In the genomic region with DNA sequence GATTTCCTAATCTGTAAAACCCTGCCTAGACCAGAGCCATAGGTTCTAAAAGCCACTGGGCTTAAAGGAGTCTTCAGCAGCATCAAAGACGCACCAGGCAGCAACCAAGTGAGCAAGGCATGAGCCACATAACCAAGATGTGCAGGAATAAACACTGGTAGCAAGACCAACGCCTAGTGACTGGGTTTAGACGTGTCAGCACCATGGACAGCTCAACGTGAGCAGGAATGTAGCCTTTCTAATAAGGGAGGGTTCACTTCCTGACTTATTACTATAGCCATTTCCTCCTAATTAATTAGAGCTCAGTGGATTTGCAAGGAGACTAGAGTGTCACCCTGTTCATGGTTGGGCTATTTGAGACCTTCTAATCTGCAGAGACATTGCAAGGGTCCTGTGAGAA, we compare ENCODE assay signal across 8 cellular contexts.
DNase-seq lines count a peak whose midpoint lies in the region; ATAC-seq, FAIRE-seq and TF ChIP-seq lines count a peak whose summit lies in the region.

No MANE protein-coding gene starts in this region.

- DNase-seq in GM13977 (ENCODE audit: low spot score) (peak; percentile 26), LoVo (ENCODE audit: low spot score) (peak; percentile 62), bronchial epithelial cell (ENCODE audit: low read depth) (peak; percentile 42), mucosa of gallbladder (ENCODE audit: low spot score) (peak; percentile 40), DMS79 treated with DMSO at 0.1 percent for 48 hours (lab: John Stamatoyannopoulos, UW) (no peak), CD14-positive monocyte (ENCODE audit: low spot score) (no peak)

- no peaks in the 10 kb centered on the region for H3K4me1 Mint-ChIP-seq in CD14-positive monocyte

- TF ChIP-seq CTCF in GM13977 (IDR thresholded peaks at IDR 0.05; ENCODE audit: extremely low read depth, insufficient read depth, missing control alignments) (no peak), bronchial epithelial cell (IDR thresholded peaks at IDR 0.05; ENCODE audit: insufficient read depth, low read length, severe bottlenecking) (no peak), CD14-positive monocyte (IDR thresholded peaks at IDR 0.05) (no peak)

- H3K27me3 Mint-ChIP-seq in CD14-positive monocyte (ENCODE audit: low read depth in 3 of 3): no peaks in the 10 kb centered on the region

- intact Hi-C loops in CD14-positive monocyte (cut with micrococcal nuclease): no loop called here

- H3K36me3 Mint-ChIP-seq in CD14-positive monocyte: no peaks in the 10 kb centered on the region

- no peaks in the 10 kb centered on the region for H3K27me3 ChIP-seq in bronchial epithelial cell (ENCODE audit: control insufficient read depth, insufficient read depth, low read length)

- FAIRE-seq in bronchial epithelial cell (lab: Jason Lieb, UNC): peak; percentile 32

- no peak overlapping the region for H3K4me3 Mint-ChIP-seq in CD14-positive monocyte

- in situ Hi-C loops in GM13977 (cut with MboI; ENCODE audit: low pct_unique_long_range_greater_than_20kb, low sequenced_read_pairs, unreplicated experiment): no loop called here

- no peaks in the 10 kb centered on the region for H3K36me3 ChIP-seq in bronchial epithelial cell (ENCODE audit: control insufficient read depth, insufficient read depth, low read length)

- H3K9me3 Mint-ChIP-seq in CD14-positive monocyte: peaks cover 0 to 12% (median 6%) of the 10 kb centered on the region in 7 donors

- ATAC-seq in HG02642 (IDR thresholded peaks at IDR 0.05; ENCODE audit: poor library complexity, unreplicated experiment) (no peak), GM21723 (IDR thresholded peaks at IDR 0.05; ENCODE audit: unreplicated experiment) (no peak)

- no peak overlapping the region for H3K4me3 ChIP-seq in bronchial epithelial cell (ENCODE audit: low read depth, low read length)

- no peak overlapping the region for H3K27ac Mint-ChIP-seq in CD14-positive monocyte

Comparison
In these comparisons a context has a peak if more than half of its experiments do, and no peak if none do; other contexts are left out.
1. DNase-seq: peak in GM13977 (single experiment), LoVo (single experiment), bronchial epithelial cell (single experiment) and mucosa of gallbladder (single experiment); none in DMS79 treated with DMSO at 0.1 percent for 48 hours (single experiment) and CD14-positive monocyte (single experiment).